ENCODE assay signal across 8 cellular contexts in the genomic region with DNA sequence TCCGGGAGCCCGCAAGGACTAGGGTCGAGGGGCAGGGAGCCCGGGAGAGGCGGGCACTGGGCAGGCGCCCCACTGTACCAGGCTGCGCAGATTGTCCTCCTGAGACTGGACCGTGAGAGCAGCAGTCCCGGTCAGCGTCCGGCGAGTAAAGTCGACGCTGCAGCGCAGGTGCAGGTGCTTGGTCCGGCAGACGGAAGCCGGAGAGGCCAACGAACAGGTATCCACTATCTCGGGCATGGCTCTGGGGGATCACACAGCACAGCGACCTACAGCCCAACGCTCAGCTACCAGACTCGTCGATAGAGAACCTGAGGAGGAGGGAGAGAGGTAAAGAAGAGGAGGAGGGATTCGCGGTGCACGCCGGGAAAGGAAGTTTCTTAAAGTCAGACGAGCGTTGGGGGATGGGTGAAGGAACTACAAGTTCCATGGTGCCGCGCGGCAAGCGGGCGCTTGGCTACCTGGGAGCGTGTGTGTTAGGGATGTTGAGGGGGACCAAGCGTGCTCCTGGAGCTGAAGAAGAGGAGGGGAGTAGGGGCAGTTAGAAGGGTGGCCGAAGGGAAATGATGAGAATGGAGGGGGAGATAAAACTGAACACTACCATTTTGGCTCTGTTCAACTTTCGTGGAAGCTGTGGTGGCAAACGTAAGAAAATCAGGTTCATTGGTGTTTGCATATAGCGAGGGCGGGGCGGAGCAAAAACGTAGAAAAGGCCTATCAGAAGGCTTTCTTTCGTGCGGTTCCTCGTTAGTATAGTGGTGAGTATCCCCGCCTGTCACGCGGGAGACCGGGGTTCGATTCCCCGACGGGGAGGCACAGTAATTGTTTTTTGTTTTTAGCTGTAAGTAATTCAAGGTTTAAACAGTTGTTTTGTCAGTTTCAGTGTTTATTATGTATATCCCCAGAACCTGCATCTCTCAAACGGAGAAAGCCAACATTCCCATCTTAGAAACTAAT. TPM values are rescaled to one million over a fixed set of nuclear protein-coding genes. Genes with fewer than 3 reads are reported as not detected.
A peak's percentile ranks its signal among the peaks of the same experiment; 100 is the strongest.
DNase-seq lines count a peak whose midpoint lies in the region; ATAC-seq and TF ChIP-seq lines count a peak whose summit lies in the region.

A gene (minus strand): TSS at position 305 of the 954 bp plus-strand sequence. CDS start 68 bp downstream, at position 237.

- peak within 1 kb of the TSS; percentile 97 for H3K4me2 ChIP-seq in BLaER1

- H3K4me3 ChIP-seq in BLaER1 (peak within 1 kb of the TSS; percentile 98), colonic mucosa (peak within 1 kb of the TSS; percentile 89)

- H3K4me1 ChIP-seq in BLaER1 (peaks cover 24% of the 10 kb centered on the region), colonic mucosa (peaks cover 11% of the 10 kb centered on the region)

- DNase-seq in NCI-H524 treated with DMSO at 0.1 percent for 48 hours (lab: John Stamatoyannopoulos, UW), result peak; percentile 98
- DNase-seq in activated CD4-positive, alpha-beta T cell treated with anti-CD3 and anti-CD28 coated beads for 4 hours, result peak; percentile 97 to 98
- DNase-seq in colonic mucosa, result peak; percentile 99
- peak; percentile 85 to 95 for DNase-seq in stimulated activated CD4-positive, alpha-beta T cell treated with anti-CD3 and anti-CD28 coated beads, Interleukin-1b, Interleukin-23, amount 100 ng/mL, for 4 hours (ENCODE audit: low read depth in 2 of 2)

- H3K27ac ChIP-seq in BLaER1 (peak within 1 kb of the TSS; percentile 77), colonic mucosa (peak within 1 kb of the TSS; percentile 88), layer of hippocampus (ENCODE audit: low read depth, low read length) (peak within 1 kb of the TSS; percentile 82)

- intact Hi-C loops in colonic mucosa (cut with DNase I), result no loop called here

- peaks cover 16% of the 10 kb centered on the region; the same call in 1 of the 2 replicates for H4K20me1 ChIP-seq in BLaER1

- no peaks in the 10 kb centered on the region for H3K9me3 ChIP-seq in BLaER1
- no peaks in the 10 kb centered on the region for H3K9me3 ChIP-seq in colonic mucosa

- TF ChIP-seq CTCF in colonic mucosa (IDR thresholded peaks at IDR 0.05), result no peak

- ATAC-seq in GM19324 (IDR thresholded peaks at IDR 0.05; ENCODE audit: low FRiP score, unreplicated experiment), result peak; percentile 95
- ATAC-seq in HG03460 (IDR thresholded peaks at IDR 0.05; ENCODE audit: unreplicated experiment), result peak; percentile 92

- H3K9ac ChIP-seq in BLaER1 (peak within 1 kb of the TSS; percentile 89), colonic mucosa (ENCODE audit: low read depth in 2 of 2, low read length in 2 of 2) (peak within 1 kb of the TSS; percentile 93 to 97)

- no peaks in the 10 kb centered on the region; the same call in 1 of the 2 replicates for H3K27me3 ChIP-seq in BLaER1
- H3K27me3 ChIP-seq in colonic mucosa, result no peaks in the 10 kb centered on the region
- H3K27me3 ChIP-seq in layer of hippocampus (ENCODE audit: control insufficient read depth, insufficient read depth, low read length), result no peaks in the 10 kb centered on the region

- H3K36me3 ChIP-seq in BLaER1, result no peaks in the 10 kb centered on the region
- H3K36me3 ChIP-seq in colonic mucosa, result no peaks in the 10 kb centered on the region

RNA-seq across cellular contexts. Expression of the gene that starts here (rescaled TPM):
- total RNA-seq in colonic mucosa, result 10 to 100 TPM; 71.4 to 96.5 TPM

Comparison
In these comparisons a context has a peak if more than half of its experiments do, and no peak if none do; other contexts are left out.
1. Peak in every context shown above with its lines: DNase-seq, ATAC-seq, H3K4me3 ChIP-seq and H3K27ac ChIP-seq.